ENCODE assay signal across 25 cellular contexts in genomic region chr1:182680408-182680807, GRCh38. TPM values are rescaled to one million over a fixed set of nuclear protein-coding genes. Genes with fewer than 3 reads are reported as not detected.
"Had no signal": no experiment of that assay in that cellular context is flagged by ENCODE, and none has a peak within 500 bp of the region (broad histone marks: within the 10 kb centered on the region; RNA-seq: fewer than 3 reads in every experiment).

No MANE protein-coding gene starts in this region.

- H3K27me3 ChIP-seq: colonic mucosa, SJCRH30 had no signal

- H3K9ac ChIP-seq: SK-N-SH had no signal

- H3K36me3 ChIP-seq: colonic mucosa, SJCRH30, WERI-Rb-1 had no signal

- H3K4me3 ChIP-seq: colonic mucosa, SJCRH30 had no signal

- H3K9me3 ChIP-seq: colonic mucosa, SJCRH30, SK-N-SH had no signal

- DNase-seq: activated CD4-positive, alpha-beta memory T cell treated with anti-CD3 and anti-CD28 coated beads, Interleukin-2, amount 10 ng/mL, durations not matched to agents 7 days and 5 days; activated CD4-positive, alpha-beta T cell treated with anti-CD3 and anti-CD28 coated beads for 36 hours; activated CD4-positive, alpha-beta T cell treated with anti-CD3 and anti-CD28 coated beads, Interleukin-2, amount 50 U/mL, for 1 hour; activated CD8-positive, alpha-beta memory T cell treated with anti-CD3 and anti-CD28 coated beads, Interleukin-2, amount 50 U/mL, for 48 hours; activated naive CD4-positive, alpha-beta T cell; activated T-cell treated with anti-CD3 and anti-CD28 coated beads, Interleukin-2, amount 50 U/mL, for 1 hour; amygdala; cerebellar nuclear complex; colonic mucosa; NCI-H1092; NCI-H1417; NCI-H1694; NCI-H2081; NCI-H510A treated with DMSO at 0.1 percent for 48 hours; Right ventricle myocardium superior; RPMI8226; SJCRH30; SK-N-SH; WERI-Rb-1 had no signal

- ATAC-seq: Panc1 had no signal

- H3K4me2 ChIP-seq: SK-N-SH had no signal

- H3K4me1 ChIP-seq: colonic mucosa had no signal

- H3K27ac ChIP-seq: colonic mucosa, SJCRH30, WERI-Rb-1 had no signal

RNA-seq across cellular contexts. Expression of gene RGS8, which starts 4.0 kb away (rescaled TPM):
- total RNA-seq: activated CD4-positive, alpha-beta memory T cell treated with anti-CD3 and anti-CD28 coated beads, Interleukin-2, amount 10 ng/mL, durations not matched to agents 7 days and 5 days; activated CD4-positive, alpha-beta T cell treated with anti-CD3 and anti-CD28 coated beads for 36 hours; activated CD8-positive, alpha-beta memory T cell treated with anti-CD3 and anti-CD28 coated beads for 36 hours; cardiac septum; colonic mucosa; dermis microvascular lymphatic vessel endothelial cell; MCF 10A; Right ventricle myocardium superior; T-helper 2 cell treated with Interferon-gamma antibody and Interleukin-4, amounts not matched to agents 100 ng/mL and 5 ng/mL, for 36 hours had no signal
- polyA plus RNA-seq: SK-N-SH had no signal
